8 cellular contexts compared by ENCODE assay signal in genomic region chrX:123859409-123859827, GRCh38. TPM values are rescaled to one million over a fixed set of nuclear protein-coding genes. Genes with fewer than 3 reads are reported as not detected.
DNase-seq lines count a peak whose midpoint lies in the region; ATAC-seq and TF ChIP-seq lines count a peak whose summit lies in the region.

No MANE protein-coding gene starts in this region.

- H3K27me3 Mint-ChIP-seq in WTC11 (ENCODE audit: low read depth), result no peaks in the 10 kb centered on the region; the same call in 1 of the 2 replicates
- H3K27me3 Mint-ChIP-seq in natural killer cell treated with Interleukin-12 subunit alpha and Interleukin-12 subunit beta and Interleukin-15 and Interleukin-18, amount 100 ng/mL, for 72 hours, result peaks cover 0 to 8% of the 10 kb centered on the region in 2 donors

- no peaks in the 10 kb centered on the region for H3K36me3 ChIP-seq in esophagus muscularis mucosa
- H3K36me3 ChIP-seq in transverse colon, result no peaks in the 10 kb centered on the region

- TF ChIP-seq EP300 in esophagus muscularis mucosa (IDR thresholded peaks at IDR 0.05) (no peak), transverse colon (IDR thresholded peaks at IDR 0.05; ENCODE audit: low read depth) (no peak)

- peaks cover 18% of the 10 kb centered on the region for H3K4me1 Mint-ChIP-seq in WTC11
- H3K4me1 Mint-ChIP-seq in natural killer cell treated with Interleukin-12 subunit alpha and Interleukin-12 subunit beta and Interleukin-15 and Interleukin-18, amount 100 ng/mL, for 72 hours (ENCODE audit: low read depth in 2 of 2), result peaks cover 10 to 18% of the 10 kb centered on the region in 2 donors

- no peak for TF ChIP-seq CTCF in WTC11 (IDR thresholded peaks at IDR 0.05)
- TF ChIP-seq CTCF in esophagus muscularis mucosa (IDR thresholded peaks at IDR 0.05), result no peak
- no peak for TF ChIP-seq CTCF in transverse colon (IDR thresholded peaks at IDR 0.05)

- peak overlapping the region; percentile 98 for H3K27ac Mint-ChIP-seq in WTC11
- peak overlapping the region; percentile 94 to 95 for H3K27ac Mint-ChIP-seq in natural killer cell treated with Interleukin-12 subunit alpha and Interleukin-12 subunit beta and Interleukin-15 and Interleukin-18, amount 100 ng/mL, for 72 hours

- H3K4me1 ChIP-seq in esophagus muscularis mucosa, result peaks cover 0 to 17% (median 10%) of the 10 kb centered on the region in 4 donors
- peaks cover 0 to 24% (median 2%) of the 10 kb centered on the region in 4 donors for H3K4me1 ChIP-seq in transverse colon

- H3K36me3 Mint-ChIP-seq in WTC11, result no peaks in the 10 kb centered on the region
- no peaks in the 10 kb centered on the region for H3K36me3 Mint-ChIP-seq in natural killer cell treated with Interleukin-12 subunit alpha and Interleukin-12 subunit beta and Interleukin-15 and Interleukin-18, amount 100 ng/mL, for 72 hours

- H3K9me3 Mint-ChIP-seq in WTC11, result no peaks in the 10 kb centered on the region
- no peaks in the 10 kb centered on the region for H3K9me3 Mint-ChIP-seq in natural killer cell treated with Interleukin-12 subunit alpha and Interleukin-12 subunit beta and Interleukin-15 and Interleukin-18, amount 100 ng/mL, for 72 hours

- CTCF ChIA-PET in WTC11 (lab: Charles Lee), result interaction anchor here (0.6 to 2.0 kb wide), 4 partner anchors 25 to 238 kb away, joined by 3 to 6 read pairs (median 4); no protein-coding TSS in a partner anchor

- ATAC-seq in GM21717 (IDR thresholded peaks at IDR 0.05; ENCODE audit: unreplicated experiment) (peak; percentile 4), WTC11 (peak; percentile 50), HG02623 (IDR thresholded peaks at IDR 0.05; ENCODE audit: unreplicated experiment) (no peak)
- ATAC-seq in natural killer cell treated with Interleukin-12 subunit alpha and Interleukin-12 subunit beta and Interleukin-15 and Interleukin-18, amount 100 ng/mL, for 72 hours, result peak in 1 of 2 donors; percentile 56

- in situ Hi-C loops in transverse colon (cut with MboI; ENCODE audit: low pct_ligation_motif_present in 1 of 4, low pct_unique_long_range_greater_than_20kb in 1 of 4, low sequenced_read_pairs in 3 of 4), result no loop called here

- H3K4me3 Mint-ChIP-seq in WTC11, result peak overlapping the region; percentile 79
- H3K4me3 Mint-ChIP-seq in natural killer cell treated with Interleukin-12 subunit alpha and Interleukin-12 subunit beta and Interleukin-15 and Interleukin-18, amount 100 ng/mL, for 72 hours, result peak overlapping the region; percentile 96

- peak overlapping the region; percentile 64 to 81 (median 72) for H3K4me3 ChIP-seq in esophagus muscularis mucosa
- peak overlapping the region; percentile 17 to 77 (median 64) for H3K4me3 ChIP-seq in transverse colon

- H3K9me3 ChIP-seq in esophagus muscularis mucosa, result no peaks in the 10 kb centered on the region
- no peaks in the 10 kb centered on the region for H3K9me3 ChIP-seq in transverse colon

- no peak for TF ChIP-seq POLR2A in esophagus muscularis mucosa (IDR thresholded peaks at IDR 0.05; ENCODE audit: low read depth)
- TF ChIP-seq POLR2A in transverse colon (IDR thresholded peaks at IDR 0.05), result no peak

- 30% methylated on average over 13 of the region's 13 CpGs for WGBS in esophagus muscularis mucosa
- 41% methylated on average over 12 of the region's 13 CpGs; no CpG with 5 or more reads in 1 of the 2 donors for WGBS in transverse colon (ENCODE audit: low coverage in 1 of 2), 2 donors

- H3K27me3 ChIP-seq in esophagus muscularis mucosa (no peaks in the 10 kb centered on the region), transverse colon (no peaks in the 10 kb centered on the region)

- peak overlapping the region; percentile 91 to 95 (median 95) for H3K27ac ChIP-seq in esophagus muscularis mucosa (replicated peaks in 1 of 4)
- H3K27ac ChIP-seq in transverse colon, result peak overlapping the region; percentile 95 to 99 (median 98)

- DNase-seq in COLO668 (lab: John Stamatoyannopoulos, UW; ENCODE audit: unreplicated experiment) (peak; percentile 84), NCI-H1092 (lab: John Stamatoyannopoulos, UW) (peak; percentile 81), WTC11 (ENCODE audit: low spot score) (no peak), esophagus muscularis mucosa (ENCODE audit: extremely low spot score) (peak; percentile 92), transverse colon (peak; percentile 79)
- DNase-seq in natural killer cell treated with Interleukin-12 subunit alpha and Interleukin-12 subunit beta and Interleukin-15 and Interleukin-18, amount 100 ng/mL, for 72 hours (ENCODE audit: low spot score), result no peak

- intact Hi-C loops in esophagus muscularis mucosa (cut with DNase I) (no loop called here), transverse colon (cut with DNase I; ENCODE audit: low total_unique reads) (no loop called here)

- POLR2A ChIA-PET in WTC11 (lab: Charles Lee), result interaction anchor here (0.5 kb wide), 1 partner anchor 103 kb away, joined by 3 read pairs; no protein-coding TSS in a partner anchor

TF ChIP-seq in WTC11, 78 proteins besides CTCF, POLR2A, EP300 and RAD21:
- no peak for TF ChIP-seq ZNF219 (CRISPR knock-in tag; IDR thresholded peaks at IDR 0.05; ENCODE audit: borderline replicate concordance)
- no peak for TF ChIP-seq PRRX2 (CRISPR knock-in tag; IDR thresholded peaks at IDR 0.05)
- no peak for TF ChIP-seq CREM (CRISPR knock-in tag; IDR thresholded peaks at IDR 0.05)
- no peak for TF ChIP-seq ZSCAN18 (CRISPR knock-in tag; IDR thresholded peaks at IDR 0.05)
- TF ChIP-seq MLX (CRISPR knock-in tag; IDR thresholded peaks at IDR 0.05), result no peak
- no peak for TF ChIP-seq CDX4 (CRISPR knock-in tag; IDR thresholded peaks at IDR 0.05; ENCODE audit: borderline replicate concordance)
- TF ChIP-seq CREB1 (CRISPR knock-in tag; IDR thresholded peaks at IDR 0.05), result no peak
- TF ChIP-seq IRF2 (CRISPR knock-in tag; IDR thresholded peaks at IDR 0.05; ENCODE audit: borderline replicate concordance, low read depth), result no peak
- no peak for TF ChIP-seq ZNF232 (CRISPR knock-in tag; IDR thresholded peaks at IDR 0.05)
- TF ChIP-seq FOXP4 (CRISPR knock-in tag; IDR thresholded peaks at IDR 0.05), result no peak
- no peak for TF ChIP-seq TEAD4 (CRISPR knock-in tag; IDR thresholded peaks at IDR 0.05)
- TF ChIP-seq NFYB (CRISPR knock-in tag; conservative IDR thresholded peaks at IDR 0.05; ENCODE audit: low read depth), result no peak
- TF ChIP-seq SP1 (CRISPR knock-in tag; conservative IDR thresholded peaks at IDR 0.05), result no peak
TF ChIP-seq in WTC11: peak in this region for 0.

RNA-seq across cellular contexts. Expression of gene XIAP, which starts 0.4 kb away (rescaled TPM):
- total RNA-seq in WTC11 (2021), result 31.4 to 40.7 TPM (median 38.5 TPM) in 3 replicates
- total RNA-seq in esophagus muscularis mucosa, result 10 to 100 TPM; 21.0 to 39.3 (median 32.9) TPM
- 10 to 100 TPM; 56.1 to 63.8 TPM for total RNA-seq in natural killer cell treated with Interleukin-12 subunit alpha and Interleukin-12 subunit beta and Interleukin-15 and Interleukin-18, amount 100 ng/mL, for 72 hours
- total RNA-seq in transverse colon, result 10 to 100 TPM; 15.1 to 60.3 (median 41.2) TPM

Comparison
In these comparisons a context has a peak if more than half of its experiments do, and no peak if none do; other contexts are left out.
1. DNase-seq: peak in COLO668 (single experiment), NCI-H1092 (single experiment), esophagus muscularis mucosa (single experiment) and transverse colon (single experiment); none in WTC11 (single experiment) and natural killer cell treated with Interleukin-12 subunit alpha and Interleukin-12 subunit beta and Interleukin-15 and Interleukin-18, amount 100 ng/mL, for 72 hours (single experiment).